15 cellular contexts compared by ENCODE assay signal in the genomic region with DNA sequence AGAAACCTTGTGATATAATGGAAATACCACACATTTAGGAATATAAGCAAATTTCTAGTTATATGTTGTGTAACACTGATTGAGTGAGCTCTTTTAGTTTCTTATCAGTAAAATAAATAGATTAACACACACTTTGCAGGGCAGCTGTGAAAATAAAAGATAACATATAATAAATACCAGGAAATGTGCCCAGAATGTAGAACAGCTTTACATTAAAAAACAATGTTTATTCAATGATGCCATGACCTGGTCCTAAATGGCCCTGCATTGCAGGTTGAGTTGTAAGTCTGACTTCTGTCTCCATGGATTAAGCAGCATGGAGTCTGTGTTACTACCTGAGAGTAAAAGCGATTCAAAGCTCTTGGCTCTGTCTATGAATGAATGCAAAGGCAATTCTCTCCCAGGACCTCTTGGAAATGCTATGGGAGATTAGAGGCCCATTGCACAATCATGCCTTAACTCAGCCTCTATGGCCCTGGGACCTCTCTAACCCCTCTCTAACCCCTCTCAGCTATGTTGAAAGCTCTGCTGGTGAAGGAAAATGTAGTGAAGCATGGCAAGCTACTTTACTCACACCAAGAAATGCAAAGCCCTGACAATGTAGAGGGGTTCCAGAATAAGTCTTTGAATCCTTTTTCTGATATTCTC.
DNase-seq lines count a peak whose midpoint lies in the region; ATAC-seq lines count a peak whose summit lies in the region.
"Had no signal": no experiment of that assay in that cellular context is flagged by ENCODE, and none has a peak within 500 bp of the region (broad histone marks: within the 10 kb centered on the region; RNA-seq: fewer than 3 reads in every experiment).

No MANE protein-coding gene starts in this region.

- H3K4me1 ChIP-seq in neuronal stem cell (ENCODE audit: control insufficient read depth in 2 of 2, insufficient read depth in 1 of 2, low read depth in 1 of 2, low read length in 2 of 2) = peaks cover 4 to 6% of the 10 kb centered on the region in 2 donors

- no peaks in the 10 kb centered on the region for H3K79me1 ChIP-seq in neuronal stem cell (ENCODE audit: low read depth, low read length)

- H3K9ac ChIP-seq in neuronal stem cell (ENCODE audit: low read depth, low read length, poor library complexity) = no peak overlapping the region

- peak overlapping the region; percentile 15 for H2AFZ ChIP-seq in neuronal stem cell (ENCODE audit: low read length)

- no peak overlapping the region for H3K4me2 ChIP-seq in neuronal stem cell (ENCODE audit: insufficient read depth, low read length, poor library complexity, severe bottlenecking)

- WGBS in neuronal stem cell (ENCODE audit: extremely low coverage in 2 of 2, insufficient read length in 2 of 2, insufficient replicate concordance in 1 of 2), 2 donors = no CpG with 5 or more reads among the region's 1 CpG

- no peak overlapping the region for H3K23ac ChIP-seq in neuronal stem cell (ENCODE audit: low read depth, low read length, poor library complexity)

- no peak overlapping the region for H3K14ac ChIP-seq in neuronal stem cell (ENCODE audit: low read length)

- no peak overlapping the region for H3K4me3 ChIP-seq in neuronal stem cell (ENCODE audit: low read length in 2 of 2)
- H3K4me3 ChIP-seq: ovary, skin epidermis, suprapubic skin had no signal

- no peak overlapping the region for H4K91ac ChIP-seq in neuronal stem cell (ENCODE audit: low read depth, low read length, poor library complexity)

- no peak overlapping the region for H2BK120ac ChIP-seq in neuronal stem cell (ENCODE audit: low read depth, low read length)

- H3K36me3 ChIP-seq in neuronal stem cell (replicated peaks in 1 of 2; ENCODE audit: control insufficient read depth in 2 of 2, insufficient read depth in 2 of 2, low read length in 2 of 2) = no peaks in the 10 kb centered on the region
- H3K36me3 ChIP-seq: ovary, suprapubic skin had no signal

- no peaks in the 10 kb centered on the region for H3K27me3 ChIP-seq in neuronal stem cell (ENCODE audit: control insufficient read depth in 3 of 3, insufficient read depth in 3 of 3, low read depth in 1 of 3, low read length in 3 of 3)
- H3K27me3 ChIP-seq: ovary, suprapubic skin had no signal

- no peak overlapping the region for H4K8ac ChIP-seq in neuronal stem cell (ENCODE audit: low read depth, low read length)

- H3K4ac ChIP-seq in neuronal stem cell (ENCODE audit: low read length) = no peak overlapping the region

- no peaks in the 10 kb centered on the region for H3K9me3 ChIP-seq in neuronal stem cell (replicated peaks in 1 of 2; ENCODE audit: control insufficient read depth in 2 of 2, insufficient read depth in 1 of 2, low read depth in 1 of 2, low read length in 2 of 2)
- H3K9me3 ChIP-seq: ovary, suprapubic skin had no signal

- no peak overlapping the region for H2BK15ac ChIP-seq in neuronal stem cell (ENCODE audit: low read length)

- H2BK12ac ChIP-seq in neuronal stem cell (ENCODE audit: low read length) = no peak overlapping the region

- no peak overlapping the region for H3K18ac ChIP-seq in neuronal stem cell (ENCODE audit: low read length)

- H2AK5ac ChIP-seq in neuronal stem cell (ENCODE audit: low read depth, low read length) = no peak overlapping the region

- DNase-seq in H4 (ENCODE audit: low spot score) (peak; percentile 12), amniotic epithelial cell (ENCODE audit: low read depth) (peak; percentile 87), glomerular endothelial cell (ENCODE audit: extremely low read depth, low read depth, low spot score) (peak; percentile 29), neuronal stem cell (ENCODE audit: low spot score) (no peak), cortex of kidney (lab: John Stamatoyannopoulos, UW) (no peak), occipital lobe (lab: John Stamatoyannopoulos, UW) (no peak)
- DNase-seq: activated CD8-positive, alpha-beta memory T cell treated with anti-CD3 and anti-CD28 coated beads, Interleukin-2, amount 50 U/mL, for 4 hours; NCI-H2029 treated with DMSO at 0.1 percent for 48 hours had no signal

- H3K27ac ChIP-seq in neuronal stem cell (replicated peaks; ENCODE audit: low read length) = peak overlapping the region; percentile 13
- H3K27ac ChIP-seq: ovary, skin epidermis, suprapubic skin had no signal

- ATAC-seq in HG02642 (IDR thresholded peaks at IDR 0.05; ENCODE audit: poor library complexity, unreplicated experiment) (no peak), GM18519 (IDR thresholded peaks at IDR 0.05; ENCODE audit: low FRiP score, unreplicated experiment) (no peak)
- ATAC-seq: activated CD4-positive, alpha-beta T cell treated with anti-CD3 and anti-CD28 coated beads for 36 hours; CD8-positive, alpha-beta T cell had no signal

- no peak overlapping the region for H2BK5ac ChIP-seq in neuronal stem cell (ENCODE audit: low read length)

Comparison
In these comparisons a context has a peak if more than half of its experiments do, and no peak if none do; other contexts are left out.
1. DNase-seq: peak in H4 (single experiment), amniotic epithelial cell (single experiment) and glomerular endothelial cell (single experiment); none in neuronal stem cell (single experiment), cortex of kidney (single experiment) and occipital lobe (single experiment).